Comparison of ENCODE assay signal across 5 cellular contexts in genomic region chr2:224647680-224648079, GRCh38.
DNase-seq lines count a peak whose midpoint lies in the region; TF ChIP-seq lines count a peak whose summit lies in the region.
"Not testable (repeated sequence)": the region's sequence is repeated elsewhere in the genome, so short reads cannot be mapped to it uniquely, and the experiment has no call there.

No MANE protein-coding gene starts in this region.

- H3K79me2 ChIP-seq in SU-DHL-6 (ENCODE audit: insufficient read depth, low read length) = not testable (repeated sequence)

- not testable (repeated sequence) for H3K9ac ChIP-seq in SU-DHL-6 (ENCODE audit: low read length)

- not testable (repeated sequence) for H3K27me3 ChIP-seq in SU-DHL-6 (ENCODE audit: low read length)

- not testable (repeated sequence) for TF ChIP-seq CTCF in SU-DHL-6 (IDR thresholded peaks at IDR 0.05; ENCODE audit: insufficient read depth, low read length, poor library complexity, severe bottlenecking)

- H3K4me2 ChIP-seq in SU-DHL-6 (ENCODE audit: low read depth, low read length, poor library complexity, severe bottlenecking) = not testable (repeated sequence)

- H3K9me2 ChIP-seq in SU-DHL-6 (replicated peaks; ENCODE audit: insufficient read depth, low read length) = not testable (repeated sequence)

- H4K20me1 ChIP-seq in SU-DHL-6 (ENCODE audit: low read depth, low read length) = not testable (repeated sequence)

- DNase-seq in HK-2 (ENCODE audit: unreplicated experiment) = peak; percentile 6
- peak; percentile 9 for DNase-seq in fibroblast of peridontal ligament (ENCODE audit: extremely low read depth)
- peak; percentile 41 for DNase-seq in kidney tubule cell (ENCODE audit: low spot score)
- peak; percentile 36 for DNase-seq in renal cortical epithelial cell (ENCODE audit: low read depth)

- not testable (repeated sequence) for H3K36me3 ChIP-seq in SU-DHL-6 (ENCODE audit: low read length)

- H3F3A ChIP-seq in SU-DHL-6 (ENCODE audit: insufficient read depth) = peaks cover 11% of the 10 kb centered on the region; the same call in 1 of the 2 replicates

- H3K4me3 ChIP-seq in SU-DHL-6 (ENCODE audit: insufficient read depth, low read length, poor library complexity, severe bottlenecking) = not testable (repeated sequence)

- peak overlapping the region; percentile 87 for H2AFZ ChIP-seq in SU-DHL-6 (ENCODE audit: low read depth, low read length, severe bottlenecking)

- H3K27ac ChIP-seq in SU-DHL-6 (ENCODE audit: low read depth, low read length) = not testable (repeated sequence)

- H3K9me3 ChIP-seq in SU-DHL-6 (ENCODE audit: insufficient read depth, low read length) = not testable (repeated sequence)
